Comparison of ENCODE assay signal across 15 cellular contexts in genomic region chr12:133057446-133057845, GRCh38. TPM values are rescaled to one million over a fixed set of nuclear protein-coding genes. Genes with fewer than 3 reads are reported as not detected.
DNase-seq lines count a peak whose midpoint lies in the region; ATAC-seq and TF ChIP-seq lines count a peak whose summit lies in the region.
"Had no signal": no experiment of that assay in that cellular context is flagged by ENCODE, and none has a peak within 500 bp of the region (broad histone marks: within the 10 kb centered on the region; RNA-seq: fewer than 3 reads in every experiment).

No MANE protein-coding gene starts in this region.

- ATAC-seq in GM18867 (IDR thresholded peaks at IDR 0.05; ENCODE audit: unreplicated experiment) (no peak), GM21390 (IDR thresholded peaks at IDR 0.05; ENCODE audit: unreplicated experiment) (no peak)

- DNase-seq in ELF-1 (ENCODE audit: low read depth, low spot score) = peak; percentile 22
- DNase-seq in LHCN-M2 (ENCODE audit: low read depth) = peak; percentile 19
- DNase-seq in fibroblast of peridontal ligament (ENCODE audit: extremely low read depth) = peak; percentile 9
- no peak for DNase-seq in BE2C
- DNase-seq: activated gamma-delta T cell treated with Interleukin-2 at 50 U/mL for 16 hours, brain microvascular endothelial cell, COR-L47, islet precursor cell, NCI-H1092, tibial artery had no signal

- peaks cover 36% of the 10 kb centered on the region for H3K36me3 ChIP-seq in rectal smooth muscle tissue (ENCODE audit: control insufficient read depth, insufficient read depth, low read length)
- peaks cover 38% of the 10 kb centered on the region for H3K36me3 ChIP-seq in BE2C
- H3K36me3 ChIP-seq: SJSA1 had no signal

- H3K4me3 ChIP-seq in rectal smooth muscle tissue (ENCODE audit: low read length) (peak overlapping the region; percentile 14), BE2C (ENCODE audit: low read depth, low read length) (no peak overlapping the region)
- H3K4me3 ChIP-seq: prostate gland, SJSA1, tibial artery had no signal

- H3K4me1 ChIP-seq in rectal smooth muscle tissue (ENCODE audit: control insufficient read depth, insufficient read depth, low read length) (no peaks in the 10 kb centered on the region), BE2C (no peaks in the 10 kb centered on the region)
- H3K4me1 ChIP-seq: prostate gland, SJSA1, tibial artery had no signal

- H3K27me3 ChIP-seq in rectal smooth muscle tissue (ENCODE audit: control insufficient read depth, insufficient read depth, low read length) (no peaks in the 10 kb centered on the region), BE2C (no peaks in the 10 kb centered on the region)
- H3K27me3 ChIP-seq: brain microvascular endothelial cell, SJSA1, tibial artery had no signal

- TF ChIP-seq CTCF in BE2C (IDR thresholded peaks at IDR 0.05; ENCODE audit: low read depth, low read length) = no peak

- no peak overlapping the region for H3K9ac ChIP-seq in rectal smooth muscle tissue (ENCODE audit: low read length)

- peaks cover 29% of the 10 kb centered on the region for H3K9me3 ChIP-seq in BE2C

- no peak overlapping the region for H3K27ac ChIP-seq in rectal smooth muscle tissue (ENCODE audit: low read depth, low read length)
- H3K27ac ChIP-seq: brain microvascular endothelial cell, prostate gland, SJSA1, tibial artery had no signal

RNA-seq across cellular contexts. Expression of gene ZNF84, which starts 20.1 kb away (rescaled TPM):
- 21.8 and 27.7 TPM in 2 replicates for total RNA-seq in LHCN-M2 (2014; rRNA removed)
- polyA plus RNA-seq in LHCN-M2 (2012) = 8.9 TPM
- polyA plus RNA-seq in BE2C (2012; ENCODE audit: insufficient read depth, insufficient read length, low read depth) = 27.8 TPM

RNA-seq across cellular contexts. Expression of gene ZNF140, which starts 23.3 kb away (rescaled TPM):
- 11.7 and 14.4 TPM in 2 replicates for total RNA-seq in LHCN-M2 (2014; rRNA removed)
- polyA plus RNA-seq in LHCN-M2 (2012) = 7.5 TPM
- 16.9 TPM for polyA plus RNA-seq in BE2C (2012; ENCODE audit: insufficient read depth, insufficient read length, low read depth)
